1 cellular context compared by ENCODE assay signal in genomic region chr6:24695635-24696034, GRCh38.
TF ChIP-seq lines count a peak whose summit lies in the region.
"Not testable (repeated sequence)": the region's sequence is repeated elsewhere in the genome, so short reads cannot be mapped to it uniquely, and the experiment has no call there.

No MANE protein-coding gene starts in this region.

TF ChIP-seq in K562, 482 proteins besides CTCF, POLR2A, EP300 and RAD21:
- TF ChIP-seq ZNF24 (IDR thresholded peaks at IDR 0.05) = peak; percentile 52; the same call in 1 of the 2 replicates
- peak; percentile 81 for TF ChIP-seq DEAF1 (CRISPR knock-in tag; IDR thresholded peaks at IDR 0.05)
- 0 out of 2 replicates have a peak, but pooled peaks have one; percentile 21 for TF ChIP-seq BCOR (IDR thresholded peaks at IDR 0.05)
- TF ChIP-seq ARID2 (IDR thresholded peaks at IDR 0.05) = 0 out of 2 replicates have a peak, but pooled peaks have one; percentile 26
- TF ChIP-seq ARID3A (IDR thresholded peaks at IDR 0.05; ENCODE audit: borderline replicate concordance, low read depth, low read length) = 0 out of 2 replicates have a peak, but pooled peaks have one; percentile 62
- TF ChIP-seq EGR1 (conservative IDR thresholded peaks at IDR 0.05) = peak; percentile 32; the same call in 1 of the 2 replicates
- TF ChIP-seq SMC3 (conservative IDR thresholded peaks at IDR 0.05; ENCODE audit: insufficient read depth, low read depth, low read length) = peak; percentile 56; the same call in 1 of the 2 replicates
- peak in 1 of 2 experiments; percentile 15 for TF ChIP-seq AFF1 (IDR thresholded peaks at IDR 0.05; ENCODE audit: low read depth in 1 of 2, partially characterized antibody in 2 of 2)
- peak; percentile 29; the same call in 1 of the 2 replicates for TF ChIP-seq TOE1 (IDR thresholded peaks at IDR 0.05; ENCODE audit: borderline replicate concordance)
- TF ChIP-seq TOE1 (CRISPR knock-in tag; IDR thresholded peaks at IDR 0.05; ENCODE audit: borderline replicate concordance, low read depth) = not testable (repeated sequence)
